Comparison of ENCODE assay signal across 1 cellular context in the genomic region with DNA sequence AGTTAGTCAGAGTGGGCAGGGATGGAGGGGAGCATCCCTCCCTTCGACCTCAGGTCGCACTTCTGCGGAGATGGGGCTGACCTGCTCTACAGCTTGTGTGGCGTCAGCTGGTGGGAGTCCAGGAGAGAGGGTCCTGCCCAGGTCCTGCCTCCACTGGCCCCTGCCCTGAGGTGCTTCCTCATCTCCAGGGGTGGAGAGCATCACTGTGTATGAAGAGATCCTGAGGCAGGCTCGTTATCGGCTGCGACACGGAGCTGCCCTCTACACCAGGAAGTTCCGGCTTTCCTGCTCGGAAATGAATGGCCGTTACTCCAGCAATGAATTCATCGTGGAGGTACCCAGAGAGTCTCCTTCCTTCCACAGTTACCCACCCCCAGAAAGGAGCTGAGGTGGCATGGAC.
TF ChIP-seq lines count a peak whose summit lies in the region.

No MANE protein-coding gene starts in this region.

TF ChIP-seq in endothelial cell of umbilical vein, 7 proteins besides CTCF, POLR2A, EP300 and RAD21 (continued from another document):
- TF ChIP-seq FOS (IDR thresholded peaks at IDR 0.05; ENCODE audit: borderline replicate concordance, insufficient read depth, low read length): peak; percentile 26
